Comparison of ENCODE assay signal across 8 cellular contexts in the genomic region with DNA sequence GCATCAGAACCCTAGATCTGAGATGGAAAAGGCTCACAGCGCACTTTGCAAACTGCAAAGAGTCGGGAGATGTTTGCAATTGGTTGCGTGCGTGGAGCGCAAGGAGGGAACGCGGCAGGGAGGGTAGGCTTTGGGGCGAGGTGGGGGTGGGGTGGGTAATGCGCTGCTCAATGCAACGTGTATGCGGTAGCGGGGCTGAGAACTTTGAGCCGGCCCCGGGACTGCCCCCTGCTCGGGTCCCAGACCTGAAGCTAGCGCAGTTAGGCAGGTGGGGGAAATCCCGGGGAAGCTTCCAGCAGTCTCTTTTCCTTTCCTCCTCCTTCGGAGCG. TPM values are rescaled to one million over a fixed set of nuclear protein-coding genes. Genes with fewer than 3 reads are reported as not detected.
DNase-seq lines count a peak whose midpoint lies in the region; ATAC-seq and TF ChIP-seq lines count a peak whose summit lies in the region.

No MANE protein-coding gene starts in this region.

- H3K27ac ChIP-seq in breast epithelium (peak overlapping the region; percentile 99 to 100), liver (ENCODE audit: low read depth in 1 of 2, low read length in 2 of 2) (peak overlapping the region; percentile 86 to 92), transverse colon (peak overlapping the region; percentile 92 to 98 (median 96))

- TF ChIP-seq POLR2A in breast epithelium (IDR thresholded peaks at IDR 0.05) (no peak), transverse colon (IDR thresholded peaks at IDR 0.05) (no peak)

- POLR2A ChIA-PET in AG04449 (lab: Yijun Ruan, JAX) (interaction anchor here (1.0 to 3.4 kb wide), 7 partner anchors 8 to 59 kb away, joined by 3 to 37 read pairs (median 7); no protein-coding TSS in a partner anchor), GM10248 (lab: Yijun Ruan, JAX) (interaction anchor here (0.6 to 3.7 kb wide), 12 partner anchors 10 to 1192 kb away, joined by 3 to 48 read pairs (median 4); partner anchors contain the start of genes DACT3 and SIX5)

- H3F3A ChIP-seq in Loucy (ENCODE audit: low read depth) = no peaks in the 10 kb centered on the region

- in situ Hi-C loops in transverse colon (cut with MboI; ENCODE audit: low pct_ligation_motif_present in 1 of 4, low pct_unique_long_range_greater_than_20kb in 1 of 4, low sequenced_read_pairs in 3 of 4) = no loop called here

- H3K9ac ChIP-seq in Loucy (ENCODE audit: low read depth, low read length, poor library complexity, severe bottlenecking) = peak overlapping the region; percentile 68
- peak overlapping the region; percentile 90 for H3K9ac ChIP-seq in liver (ENCODE audit: low read depth in 1 of 2, low read length in 2 of 2)

- no peak for TF ChIP-seq RAD21 in liver (IDR thresholded peaks at IDR 0.05)

- under 1% methylated on average over 19 of the region's 19 CpGs for WGBS in liver
- WGBS in transverse colon (ENCODE audit: low coverage in 1 of 2), 2 donors = 0% methylated on average over 19 of the region's 19 CpGs; no CpG with 5 or more reads in 1 of the 2 donors

- CTCF ChIA-PET in AG04449 (lab: Yijun Ruan, JAX) (interaction anchor here (1.4 to 19.3 kb wide), 6 partner anchors 9 to 40 kb away, joined by 4 to 773 read pairs (median 12); no protein-coding TSS in a partner anchor), GM10248 (lab: Yijun Ruan, JAX) (interaction anchor here (0.5 to 4.9 kb wide), 8 partner anchors 9 to 174 kb away, joined by 4 to 80 read pairs (median 6); no protein-coding TSS in a partner anchor)

- H2AFZ ChIP-seq in Loucy (ENCODE audit: low read length) = peak overlapping the region; percentile 76

- H3K27me3 ChIP-seq in Loucy (ENCODE audit: insufficient read depth, low read length, poor library complexity, severe bottlenecking) (no peaks in the 10 kb centered on the region), breast epithelium (no peaks in the 10 kb centered on the region), liver (ENCODE audit: control insufficient read depth in 4 of 4, insufficient read depth in 4 of 4, low read length in 3 of 4) (peaks cover 0 to 4% (median 2%) of the 10 kb centered on the region in 4 donors), transverse colon (peaks cover 23% of the 10 kb centered on the region)

- no peaks in the 10 kb centered on the region for H3K9me2 ChIP-seq in Loucy (replicated peaks; ENCODE audit: low read depth, low read length)

- ATAC-seq in GM21390 (IDR thresholded peaks at IDR 0.05; ENCODE audit: unreplicated experiment) = peak; percentile 24

- DNase-seq in AG04449 (ENCODE audit: low read depth, low spot score) (no peak), breast epithelium (ENCODE audit: low spot score in 2 of 2) (no peak), transverse colon (no peak), SHP77 treated with DMSO at 0.1 percent for 48 hours (lab: John Stamatoyannopoulos, UW) (no peak), GM10248 (ENCODE audit: extremely low spot score) (no peak)

- H3K4me3 ChIP-seq in AG04449 (ENCODE audit: low read depth, low read length) (peak overlapping the region; percentile 95), Loucy (ENCODE audit: low read length, poor library complexity, severe bottlenecking) (peak overlapping the region; percentile 87), breast epithelium (peak overlapping the region; percentile 76 to 85 (median 84)), liver (ENCODE audit: low read depth in 1 of 3, low read length in 3 of 3) (peak overlapping the region; percentile 51 to 93 (median 67)), transverse colon (peak overlapping the region; percentile 52 to 83 (median 67))

- intact Hi-C loops in breast epithelium (cut with DNase I; ENCODE audit: low total_unique reads) (no loop called here), transverse colon (cut with DNase I; ENCODE audit: low total_unique reads) (no loop called here)

- peaks cover 9% of the 10 kb centered on the region for H4K20me1 ChIP-seq in Loucy (ENCODE audit: insufficient read depth, low read length, poor library complexity, severe bottlenecking)

- H3K4me1 ChIP-seq in Loucy (ENCODE audit: insufficient read depth, low read length, poor library complexity, severe bottlenecking) = peaks cover 18% of the 10 kb centered on the region
- peaks cover 5 to 8% of the 10 kb centered on the region in 2 donors for H3K4me1 ChIP-seq in breast epithelium
- peaks cover 8 to 46% (median 21%) of the 10 kb centered on the region in 4 donors for H3K4me1 ChIP-seq in liver (ENCODE audit: control insufficient read depth in 4 of 4, insufficient read depth in 4 of 4, low read length in 3 of 4)
- peaks cover 19 to 35% (median 22%) of the 10 kb centered on the region in 4 donors for H3K4me1 ChIP-seq in transverse colon

- TF ChIP-seq CTCF in AG04449 (IDR thresholded peaks at IDR 0.05; ENCODE audit: insufficient read depth, low read length, missing control alignments) (no peak), Loucy (conservative IDR thresholded peaks at IDR 0.05; ENCODE audit: low read length) (no peak), breast epithelium (IDR thresholded peaks at IDR 0.05) (no peak), liver (IDR thresholded peaks at IDR 0.05; ENCODE audit: low read depth, low read length, missing input control) (no peak), transverse colon (IDR thresholded peaks at IDR 0.05) (no peak), GM10248 (IDR thresholded peaks at IDR 0.05; ENCODE audit: control extremely low read depth, extremely low read depth, low read depth, missing control alignments) (no peak)

- no peaks in the 10 kb centered on the region for H3K79me2 ChIP-seq in Loucy (ENCODE audit: insufficient read depth, low read length)

- TF ChIP-seq EP300 in transverse colon (IDR thresholded peaks at IDR 0.05; ENCODE audit: low read depth) = no peak

- H3K4me2 ChIP-seq in Loucy (ENCODE audit: low read depth, low read length, poor library complexity, severe bottlenecking) = peak overlapping the region; percentile 88

- H3K9me3 ChIP-seq in Loucy (ENCODE audit: insufficient read depth, low read depth, low read length) (no peaks in the 10 kb centered on the region), breast epithelium (no peaks in the 10 kb centered on the region), liver (ENCODE audit: control insufficient read depth in 4 of 4, low read length in 3 of 4) (no peaks in the 10 kb centered on the region), transverse colon (no peaks in the 10 kb centered on the region)

- H3K36me3 ChIP-seq in Loucy (ENCODE audit: insufficient read depth, low read length) = no peaks in the 10 kb centered on the region
- no peaks in the 10 kb centered on the region for H3K36me3 ChIP-seq in breast epithelium
- no peaks in the 10 kb centered on the region for H3K36me3 ChIP-seq in liver (ENCODE audit: control insufficient read depth in 4 of 4, insufficient read depth in 3 of 4, low read depth in 1 of 4, low read length in 3 of 4)
- no peaks in the 10 kb centered on the region for H3K36me3 ChIP-seq in transverse colon

TF ChIP-seq in liver, 16 proteins besides CTCF, POLR2A, EP300 and RAD21 (continues in another document):
- TF ChIP-seq SP1 (IDR thresholded peaks at IDR 0.05) (no peak), MAX (IDR thresholded peaks at IDR 0.05) (no peak), TAF1 (conservative IDR thresholded peaks at IDR 0.05) (no peak), FOXA2 (IDR thresholded peaks at IDR 0.05) (no peak), GABPA (IDR thresholded peaks at IDR 0.05 in 1 of 2, conservative IDR thresholded peaks at IDR 0.05 in 1 of 2) (no peak), NR2F2 (IDR thresholded peaks at IDR 0.05) (no peak), RXRA (IDR thresholded peaks at IDR 0.05) (no peak), YY1 (IDR thresholded peaks at IDR 0.05) (no peak), FOXA1 (IDR thresholded peaks at IDR 0.05) (no peak), JUND (IDR thresholded peaks at IDR 0.05) (no peak), ATF3 (IDR thresholded peaks at IDR 0.05) (no peak)
- TF ChIP-seq, protein P1, sequence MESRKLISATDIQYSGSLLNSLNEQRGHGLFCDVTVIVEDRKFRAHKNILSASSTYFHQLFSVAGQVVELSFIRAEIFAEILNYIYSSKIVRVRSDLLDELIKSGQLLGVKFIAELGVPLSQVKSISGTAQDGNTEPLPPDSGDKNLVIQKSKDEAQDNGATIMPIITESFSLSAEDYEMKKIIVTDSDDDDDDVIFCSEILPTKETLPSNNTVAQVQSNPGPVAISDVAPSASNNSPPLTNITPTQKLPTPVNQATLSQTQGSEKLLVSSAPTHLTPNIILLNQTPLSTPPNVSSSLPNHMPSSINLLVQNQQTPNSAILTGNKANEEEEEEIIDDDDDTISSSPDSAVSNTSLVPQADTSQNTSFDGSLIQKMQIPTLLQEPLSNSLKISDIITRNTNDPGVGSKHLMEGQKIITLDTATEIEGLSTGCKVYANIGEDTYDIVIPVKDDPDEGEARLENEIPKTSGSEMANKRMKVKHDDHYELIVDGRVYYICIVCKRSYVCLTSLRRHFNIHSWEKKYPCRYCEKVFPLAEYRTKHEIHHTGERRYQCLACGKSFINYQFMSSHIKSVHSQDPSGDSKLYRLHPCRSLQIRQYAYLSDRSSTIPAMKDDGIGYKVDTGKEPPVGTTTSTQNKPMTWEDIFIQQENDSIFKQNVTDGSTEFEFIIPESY (IDR thresholded peaks at IDR 0.05) = no peak

RNA-seq across cellular contexts. Expression of gene FOSB, which starts 1.0 kb away (rescaled TPM):
- 100 to 1,000 TPM in 1 of 3 donors, 10 to 100 TPM in 2; 29.8 to 109 (median 38.4) TPM for total RNA-seq in breast epithelium
- total RNA-seq in liver = 1 to 10 TPM in 1 of 2 donors, under 1 TPM in 1; 0.28 to 1.3 TPM
- polyA plus RNA-seq in liver = under 1 TPM; 0.18 to 0.51 TPM
- total RNA-seq in transverse colon = 10 to 100 TPM; 14.5 to 64.7 (median 25.6) TPM

RNA-seq across cellular contexts. Expression of gene RTN2, which starts 28.1 kb away (rescaled TPM):
- total RNA-seq in breast epithelium (10 to 100 TPM in 1 of 3 donors, 1 to 10 TPM in 2; 5.9 to 15.1 (median 7.2) TPM), liver (1 to 10 TPM; 1.0 to 1.6 TPM), transverse colon (10 to 100 TPM in 1 of 4 donors, 1 to 10 TPM in 1, not detected in 2; 5.7 to 13.5 TPM)
- polyA plus RNA-seq in liver = 1 to 10 TPM; 1.3 to 3.5 TPM

RNA-seq across cellular contexts. Expression of gene PPM1N, which starts 29.5 kb away (rescaled TPM):
- total RNA-seq in breast epithelium (1 to 10 TPM; 1.8 to 2.5 (median 2.3) TPM), liver (1 to 10 TPM in 1 of 2 donors, under 1 TPM in 1; 0.17 to 1.5 TPM), transverse colon (1 to 10 TPM in 2 of 4 donors, under 1 TPM in 1, not detected in 1; 1.00 to 4.3 (median 1.4) TPM)
- polyA plus RNA-seq in liver = under 1 TPM; 0.45 to 0.49 TPM

RNA-seq across cellular contexts. Expression of gene VASP, which starts 38.5 kb away (rescaled TPM):
- 10 to 100 TPM; 31.8 to 61.6 (median 52.2) TPM for total RNA-seq in breast epithelium
- 10 to 100 TPM; 20.2 to 29.1 TPM for total RNA-seq in liver
- polyA plus RNA-seq in liver = 10 to 100 TPM in 1 of 2 donors, 1 to 10 TPM in 1; 7.3 to 25.3 TPM
- total RNA-seq in transverse colon = 100 to 1,000 TPM; 167 to 465 (median 204) TPM

RNA-seq across cellular contexts. Expression of gene ERCC1, which starts 45.0 kb away (rescaled TPM):
- 10 to 100 TPM; 89.9 to 96.7 (median 91.2) TPM for total RNA-seq in breast epithelium
- total RNA-seq in liver = 10 to 100 TPM; 19.3 to 24.7 TPM
- polyA plus RNA-seq in liver = 10 to 100 TPM; 19.2 to 28.7 TPM
- total RNA-seq in transverse colon = 10 to 100 TPM; 38.8 to 42.6 (median 40.0) TPM

Comparison
In these comparisons a context has a peak if more than half of its experiments do, and no peak if none do; other contexts are left out.
1. RNA of gene FOSB, which starts 1.0 kb away (total RNA-seq): 29.8 to 109 TPM in breast epithelium and 14.5 to 64.7 TPM in transverse colon; 0.28 to 1.3 TPM in liver; every median in the first group is over 4 times any median in the second.
2. Peak in every context shown above with its lines, with median percentiles within 50 percentile points of each other: H3K4me3 ChIP-seq and H3K27ac ChIP-seq.